Comparison of ENCODE assay signal across 26 cellular contexts in genomic region chr18:33875029-33875428, GRCh38.
"Had no signal": no experiment of that assay in that cellular context is flagged by ENCODE, and none has a peak within 500 bp of the region (broad histone marks: within the 10 kb centered on the region; RNA-seq: fewer than 3 reads in every experiment).

No MANE protein-coding gene starts in this region.

- H3K27ac ChIP-seq: adrenal gland, breast epithelium, KMS-11 had no signal

- H3K36me3 ChIP-seq: adrenal gland, breast epithelium, MG63 had no signal

- ATAC-seq: activated CD4-positive, CD25-positive, alpha-beta regulatory T cell treated with anti-CD3 and anti-CD28 coated beads, Interleukin-2, amount 50 U/mL, for 24 hours; activated CD8-positive, alpha-beta T cell treated with anti-CD3 and anti-CD28 coated beads, Interleukin-2, amount 10 ng/mL, durations not matched to agents 7 days and 5 days; PC-3 had no signal

- H3K9me3 ChIP-seq: adrenal gland, breast epithelium, MG63 had no signal

- H3K4me2 ChIP-seq: KMS-11 had no signal

- H3K27me3 ChIP-seq: adrenal gland, breast epithelium, MG63 had no signal

- H3K4me1 ChIP-seq: adrenal gland, breast epithelium had no signal

- H3K4me3 ChIP-seq: adrenal gland, breast epithelium, MG63 had no signal

- DNase-seq: activated CD4-positive, alpha-beta T cell treated with anti-CD3 and anti-CD28 coated beads for 48 hours; activated CD4-positive, alpha-beta T cell treated with anti-CD3 and anti-CD28 coated beads, Interleukin-2, amount 50 U/mL, for 4 hours; activated CD8-positive, alpha-beta memory T cell treated with anti-CD3 and anti-CD28 coated beads, Interleukin-2, amount 50 U/mL, for 48 hours; activated CD8-positive, alpha-beta T cell treated with anti-CD3 and anti-CD28 coated beads, Interleukin-2, amount 10 ng/mL, durations not matched to agents 7 days and 5 days; activated naive CD4-positive, alpha-beta T cell treated with anti-CD3 and anti-CD28 coated beads, Interleukin-2, amount 50 U/mL, for 16 hours; activated naive CD8-positive, alpha-beta T cell treated with anti-CD3 and anti-CD28 coated beads, Interleukin-2, amount 10 ng/mL, durations not matched to agents 7 days and 5 days; activated T-cell treated with anti-CD3 and anti-CD28 coated beads, Interleukin-2, amount 50 U/mL, for 1 hour; adrenal gland; aorta; caudate nucleus; MG63; MV-4-11; NCI-H1105 treated with DMSO at 0.1 percent for 48 hours; NCI-H146; NCI-H187 treated with DMSO at 0.1 percent for 48 hours; NCI-H2081 treated with DMSO at 0.1 percent for 48 hours; NCI-H2171; NCI-H2227 treated with DMSO at 0.1 percent for 48 hours; NCI-H446 treated with DMSO at 0.1 percent for 48 hours; NCI-H524 treated with DMSO at 0.1 percent for 48 hours; NK-92 treated with Interleukin-12 subunit alpha and Interleukin-12 subunit beta, amount 100 ng/mL, for 24 hours; PC-3; SHP77 treated with DMSO at 0.1 percent for 48 hours had no signal
